8 cellular contexts compared by ENCODE assay signal in genomic region chr21:41932576-41933258, GRCh38. TPM values are rescaled to one million over a fixed set of nuclear protein-coding genes. Genes with fewer than 3 reads are reported as not detected.
DNase-seq lines count a peak whose midpoint lies in the region; ATAC-seq and TF ChIP-seq lines count a peak whose summit lies in the region.

No MANE protein-coding gene starts in this region.

- peaks cover 49 to 65% of the 10 kb centered on the region in 2 donors for H3K27me3 Mint-ChIP-seq in effector memory CD8-positive, alpha-beta T cell

- H3K4me1 Mint-ChIP-seq in effector memory CD8-positive, alpha-beta T cell (ENCODE audit: low read depth in 2 of 2) = no peaks in the 10 kb centered on the region

- H3K27ac Mint-ChIP-seq in effector memory CD8-positive, alpha-beta T cell = no peak overlapping the region

- H3K27me3 ChIP-seq in rectal smooth muscle tissue (ENCODE audit: control insufficient read depth, insufficient read depth, low read length) = no peaks in the 10 kb centered on the region

- POLR2A ChIA-PET in RWPE1 (lab: Yijun Ruan, JAX; ENCODE audit: low non-redundant PET) = interaction anchor here (0.6 kb wide), 1 partner anchor 70 kb away, joined by 3 read pairs; no protein-coding TSS in a partner anchor

- no peak overlapping the region for H3K4me3 Mint-ChIP-seq in effector memory CD8-positive, alpha-beta T cell

- CTCF ChIA-PET in RWPE1 (lab: Yijun Ruan, JAX) = interaction anchor here (0.6 to 1.7 kb wide), 2 partner anchors 175 to 564 kb away, joined by 3 to 7 read pairs; no protein-coding TSS in a partner anchor

- no peaks in the 10 kb centered on the region for H3K9me3 Mint-ChIP-seq in effector memory CD8-positive, alpha-beta T cell

- no peak for TF ChIP-seq CTCF in RWPE1 (conservative IDR thresholded peaks at IDR 0.05; ENCODE audit: low read depth)
- no peak for TF ChIP-seq CTCF in fibroblast of villous mesenchyme (IDR thresholded peaks at IDR 0.05; ENCODE audit: insufficient read depth, low read depth, low read length)

- no peaks in the 10 kb centered on the region for H3K36me3 ChIP-seq in rectal smooth muscle tissue (ENCODE audit: control insufficient read depth, insufficient read depth, low read length)

- no peak for ATAC-seq in effector memory CD8-positive, alpha-beta T cell (replicated peaks)
- ATAC-seq in GM21528 (IDR thresholded peaks at IDR 0.05; ENCODE audit: low FRiP score, unreplicated experiment) = no peak

- H3K9ac ChIP-seq in rectal smooth muscle tissue (ENCODE audit: low read length) = no peak overlapping the region

- peak; percentile 80 for DNase-seq in GF-D8 (lab: John Stamatoyannopoulos, UW)
- no peak for DNase-seq in RWPE1 (ENCODE audit: low spot score)
- peak; percentile 85 for DNase-seq in fibroblast of villous mesenchyme (ENCODE audit: low read depth)
- no peak for DNase-seq in effector memory CD8-positive, alpha-beta T cell
- DNase-seq in stimulated activated CD8-positive, alpha-beta memory T cell treated with anti-CD3 and anti-CD28 coated beads, Interleukin-4, amount 100 ng/mL, for 48 hours = no peak
- DNase-seq in NCI-H1694 (lab: John Stamatoyannopoulos, UW) = no peak

- H3K27ac ChIP-seq in RWPE1 = peak overlapping the region; percentile 96
- peak overlapping the region; percentile 59 for H3K27ac ChIP-seq in rectal smooth muscle tissue (ENCODE audit: low read depth, low read length)

- H3K4me3 ChIP-seq in fibroblast of villous mesenchyme (ENCODE audit: low read depth, low read length) (no peak overlapping the region), rectal smooth muscle tissue (ENCODE audit: low read length) (no peak overlapping the region)

- peaks cover 8% of the 10 kb centered on the region for H3K4me1 ChIP-seq in rectal smooth muscle tissue (ENCODE audit: control insufficient read depth, insufficient read depth, low read length)

- H3K36me3 Mint-ChIP-seq in effector memory CD8-positive, alpha-beta T cell (ENCODE audit: insufficient read depth) = no peaks in the 10 kb centered on the region

RNA-seq across cellular contexts. Expression of gene C2CD2, which starts 21.1 kb away (rescaled TPM):
- 22.2 and 25.0 TPM in 2 replicates for total RNA-seq in fibroblast of villous mesenchyme

RNA-seq across cellular contexts. Expression of gene PRDM15, which starts 53.6 kb away (rescaled TPM):
- total RNA-seq in fibroblast of villous mesenchyme = 4.2 and 5.2 TPM in 2 replicates

Comparison
In these comparisons a context has a peak if more than half of its experiments do, and no peak if none do; other contexts are left out.
1. DNase-seq: peak in GF-D8 (single experiment) and fibroblast of villous mesenchyme (single experiment); none in RWPE1 (single experiment), effector memory CD8-positive, alpha-beta T cell (0 of 3), stimulated activated CD8-positive, alpha-beta memory T cell treated with anti-CD3 and anti-CD28 coated beads, Interleukin-4, amount 100 ng/mL, for 48 hours (single experiment) and NCI-H1694 (single experiment).